ENCODE assay signal across 25 cellular contexts in the genomic region with DNA sequence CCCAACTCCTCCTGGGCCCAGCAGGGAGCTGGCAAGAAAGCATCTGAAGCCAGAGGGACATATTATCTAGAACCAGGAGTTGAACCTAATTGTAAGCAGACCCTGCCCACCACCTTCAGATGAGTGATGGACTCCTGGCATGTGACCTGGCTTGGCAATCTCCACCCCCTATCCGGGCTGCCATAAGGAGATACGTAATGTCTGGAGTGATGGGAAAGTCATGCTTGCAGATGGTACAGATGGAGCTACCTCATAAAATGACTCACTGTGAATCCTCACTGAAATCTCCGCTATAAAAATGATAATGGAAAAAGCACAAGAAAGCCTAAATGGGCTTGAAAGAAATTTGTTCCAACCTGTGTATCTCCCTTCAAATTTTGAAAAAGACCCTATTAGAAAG.
A peak's percentile ranks its signal among the peaks of the same experiment; 100 is the strongest.
DNase-seq lines count a peak whose midpoint lies in the region; ATAC-seq, FAIRE-seq and TF ChIP-seq lines count a peak whose summit lies in the region.
"Had no signal": no experiment of that assay in that cellular context is flagged by ENCODE, and none has a peak within 500 bp of the region (broad histone marks: within the 10 kb centered on the region; RNA-seq: fewer than 3 reads in every experiment).

No MANE protein-coding gene starts in this region.

- peak overlapping the region; percentile 77 for H3K9ac ChIP-seq in GM23248
- H3K9ac ChIP-seq: parathyroid adenoma had no signal

- H2AFZ ChIP-seq in GM23248 = peak overlapping the region; percentile 45
- H2AFZ ChIP-seq: parathyroid adenoma had no signal

- peaks cover 28% of the 10 kb centered on the region for H3F3A ChIP-seq in GM23248 (ENCODE audit: insufficient read depth)

- H3K27ac ChIP-seq in GM23248 (peak overlapping the region; percentile 96), SJCRH30 (0 out of 2 replicates have a peak overlapping the region, but pooled peaks have one; percentile 23), upper lobe of right lung (no peak overlapping the region)
- H3K27ac ChIP-seq: C4-2B, HL-60, parathyroid adenoma, sigmoid colon, SJSA1, stomach had no signal

- H3K36me3 ChIP-seq in GM23248 (ENCODE audit: low read depth) (no peaks in the 10 kb centered on the region), SJCRH30 (no peaks in the 10 kb centered on the region), kidney epithelial cell (ENCODE audit: control insufficient read depth, insufficient read depth, low read length) (no peaks in the 10 kb centered on the region), upper lobe of right lung (no peaks in the 10 kb centered on the region)
- H3K36me3 ChIP-seq: sigmoid colon, SJSA1, stomach had no signal

- H3K9me3 ChIP-seq in GM23248 (ENCODE audit: low read depth) (no peaks in the 10 kb centered on the region), SJCRH30 (replicated peaks) (no peaks in the 10 kb centered on the region; the same call in 1 of the 2 replicates), upper lobe of right lung (no peaks in the 10 kb centered on the region)
- H3K9me3 ChIP-seq: sigmoid colon, SJSA1 had no signal

- H4K20me1 ChIP-seq in GM23248 (ENCODE audit: insufficient read depth) = no peaks in the 10 kb centered on the region

- in situ Hi-C loops in GM23248 (cut with MboI) = no loop called here

- no peaks in the 10 kb centered on the region for H3K9me2 ChIP-seq in GM23248 (ENCODE audit: insufficient read depth)

- H3K27me3 ChIP-seq in GM23248 (replicated peaks; ENCODE audit: insufficient read depth) = no peaks in the 10 kb centered on the region
- no peaks in the 10 kb centered on the region for H3K27me3 ChIP-seq in SJCRH30
- no peaks in the 10 kb centered on the region for H3K27me3 ChIP-seq in kidney epithelial cell (ENCODE audit: control insufficient read depth, insufficient read depth, low read length)
- no peaks in the 10 kb centered on the region for H3K27me3 ChIP-seq in upper lobe of right lung
- H3K27me3 ChIP-seq: sigmoid colon, SJSA1, stomach had no signal

- no peak for ATAC-seq in upper lobe of right lung
- no peak for ATAC-seq in HG02623 (IDR thresholded peaks at IDR 0.05; ENCODE audit: unreplicated experiment)
- no peak for ATAC-seq in GM19463 (IDR thresholded peaks at IDR 0.05; ENCODE audit: unreplicated experiment)
- ATAC-seq: K562 had no signal

- H3K79me2 ChIP-seq in GM23248 (ENCODE audit: insufficient read depth) = no peaks in the 10 kb centered on the region
- H3K79me2 ChIP-seq: parathyroid adenoma had no signal

- H3K4me1 ChIP-seq in GM23248 (ENCODE audit: insufficient read depth) = peaks cover 23% of the 10 kb centered on the region
- peaks cover 7% of the 10 kb centered on the region for H3K4me1 ChIP-seq in SJCRH30
- no peaks in the 10 kb centered on the region for H3K4me1 ChIP-seq in upper lobe of right lung
- H3K4me1 ChIP-seq: parathyroid adenoma, sigmoid colon, SJSA1 had no signal

- peak; percentile 93 for DNase-seq in GM23248
- DNase-seq in SJCRH30 = no peak
- peak; percentile 81 for DNase-seq in kidney epithelial cell (ENCODE audit: low read depth)
- DNase-seq in upper lobe of right lung = no peak
- no peak for DNase-seq in D721Med (ENCODE audit: insufficient read length, low spot score)
- DNase-seq: activated B cell treated with CpG ODN at 0.5 μM for 24 hours; activated CD8-positive, alpha-beta memory T cell treated with anti-CD3 and anti-CD28 coated beads for 24 hours; DMS 273 treated with DMSO at 0.1 percent for 48 hours; erythroblast; GOT3; NCI-H1092; NCI-H2107; NCI-H526 treated with DMSO at 0.1 percent for 48 hours; sigmoid colon; stimulated activated CD4-positive, alpha-beta T cell treated with anti-CD3 and anti-CD28 coated beads, Interleukin-2, amount 100 ng/mL, for 48 hours; stomach; T-helper 2 cell had no signal

- H3K4me3 ChIP-seq in GM23248 (peak overlapping the region; percentile 54), SJCRH30 (no peak overlapping the region), kidney epithelial cell (ENCODE audit: low read depth, low read length) (no peak overlapping the region), upper lobe of right lung (no peak overlapping the region)
- H3K4me3 ChIP-seq: dorsolateral prefrontal cortex, K562, sigmoid colon, SJSA1, stomach had no signal

- 2 to 11% methylated on average over 3 of the region's 3 CpGs for WGBS in GM23248 (ENCODE audit: low coverage in 1 of 2, low lambda C conversion rate in 2 of 2, missing lambda C conversion rate in 2 of 2), 2 experiments

- TF ChIP-seq CTCF in kidney epithelial cell (IDR thresholded peaks at IDR 0.05; ENCODE audit: insufficient read depth, low read length, poor library complexity, severe bottlenecking) (no peak), upper lobe of right lung (IDR thresholded peaks at IDR 0.05) (no peak), D721Med (IDR thresholded peaks at IDR 0.05; ENCODE audit: insufficient read depth, missing control alignments) (no peak)

- peak overlapping the region; percentile 77 for H3K4me2 ChIP-seq in GM23248 (ENCODE audit: unreplicated experiment)

- intact Hi-C loops in upper lobe of right lung (cut with DNase I) = no loop called here

- FAIRE-seq in D721Med (lab: Jason Lieb, UNC) = no peak
- FAIRE-seq: K562 had no signal

Comparison
In these comparisons a context has a peak if more than half of its experiments do, and no peak if none do; other contexts are left out.
1. DNase-seq: peak in GM23248 (single experiment) and kidney epithelial cell (single experiment); none in SJCRH30 (0 of 2), upper lobe of right lung (single experiment) and D721Med (single experiment).